In the genomic region with DNA sequence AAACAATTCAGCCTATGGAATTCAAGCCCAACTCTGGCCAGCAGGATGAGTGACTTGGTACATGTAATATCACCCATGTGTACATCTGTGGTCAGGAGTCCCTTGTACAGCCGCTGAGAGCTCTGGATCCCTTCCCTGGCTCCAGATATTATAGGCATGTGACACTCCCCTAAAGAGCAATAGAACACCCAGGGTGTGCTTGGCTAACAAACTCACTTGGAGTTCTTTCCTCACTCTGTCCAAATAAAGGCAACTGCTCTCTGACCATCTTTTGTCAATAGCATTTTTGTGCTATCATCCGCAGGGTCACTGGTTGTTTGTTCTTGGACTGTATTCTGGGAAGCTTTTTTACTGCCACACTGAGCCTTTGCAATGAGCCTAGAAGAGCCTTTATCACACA, we compare ENCODE assay signal across 17 cellular contexts.
DNase-seq lines count a peak whose midpoint lies in the region; ATAC-seq, FAIRE-seq and TF ChIP-seq lines count a peak whose summit lies in the region.
"Had no signal": no experiment of that assay in that cellular context is flagged by ENCODE, and none has a peak within 500 bp of the region (broad histone marks: within the 10 kb centered on the region; RNA-seq: fewer than 3 reads in every experiment).

No MANE protein-coding gene starts in this region.

- H3K36me3 Mint-ChIP-seq in nephron progenitor cell (ENCODE audit: low read depth) (peaks cover 12% of the 10 kb centered on the region), T-helper 17 cell (ENCODE audit: low read depth) (no peaks in the 10 kb centered on the region)
- no peaks in the 10 kb centered on the region for H3K36me3 Mint-ChIP-seq in activated naive CD4-positive, alpha-beta T cell treated with anti-CD3 and anti-CD28 coated beads for 36 hours (ENCODE audit: low read depth)
- H3K36me3 Mint-ChIP-seq: stimulated activated effector memory CD8-positive, alpha-beta T cell treated with anti-CD3 and anti-CD28 coated beads, Interleukin-12 subunit alpha, Interleukin-12 subunit beta, amount 100 ng/mL, for 72 hours had no signal

- intact Hi-C loops in heart right ventricle (cut with DNase I): loop anchor here in 1 of 10 donors (5.0 kb wide), 1 partner anchor 88 kb away; no protein-coding TSS in a partner anchor
- intact Hi-C loops in activated naive CD4-positive, alpha-beta T cell treated with anti-CD3 and anti-CD28 coated beads for 36 hours (cut with micrococcal nuclease): no loop called here

- H3K4me1 ChIP-seq in A549: peaks cover 12% of the 10 kb centered on the region
- H3K4me1 ChIP-seq in heart right ventricle: peaks cover 0 to 28% (median 9%) of the 10 kb centered on the region in 9 donors

- H3K27me3 Mint-ChIP-seq in nephron progenitor cell (ENCODE audit: low read depth, poor library complexity) (peaks cover 7% of the 10 kb centered on the region), T-helper 17 cell (peaks cover 22% of the 10 kb centered on the region)
- H3K27me3 Mint-ChIP-seq in activated naive CD4-positive, alpha-beta T cell treated with anti-CD3 and anti-CD28 coated beads for 36 hours (ENCODE audit: low read depth): peaks cover 3% of the 10 kb centered on the region

- ATAC-seq in A549: peak; percentile 68 to 82; a peak in 5 of 6 replicates
- peak; percentile 72 to 97 (median 90) for ATAC-seq in heart right ventricle
- ATAC-seq in T-helper 17 cell: no peak
- ATAC-seq: activated CD8-positive, alpha-beta T cell treated with anti-CD3 and anti-CD28 coated beads, Interleukin-2, amount 10 ng/mL, durations not matched to agents 7 days and 5 days; stimulated activated effector memory CD8-positive, alpha-beta T cell treated with anti-CD3 and anti-CD28 coated beads, Interleukin-12 subunit alpha, Interleukin-12 subunit beta, amount 100 ng/mL, for 72 hours had no signal

- POLR2A ChIA-PET in A549 (lab: Yijun Ruan, JAX): no interaction called here

- no peak for TF ChIP-seq CTCF in A549 (IDR thresholded peaks at IDR 0.05)
- no peak for TF ChIP-seq CTCF in heart right ventricle (IDR thresholded peaks at IDR 0.05)
- TF ChIP-seq CTCF in nephron progenitor cell (IDR thresholded peaks at IDR 0.05): no peak
- TF ChIP-seq CTCF in GM13977 (IDR thresholded peaks at IDR 0.05; ENCODE audit: extremely low read depth, insufficient read depth, missing control alignments): no peak

- peak; percentile 21 to 28; a peak in 1 of 5 replicates for TF ChIP-seq EP300 in A549 (IDR thresholded peaks at IDR 0.05)

- H3K36me3 ChIP-seq in MG63: no peaks in the 10 kb centered on the region
- no peaks in the 10 kb centered on the region for H3K36me3 ChIP-seq in heart right ventricle
- H3K36me3 ChIP-seq: vagina had no signal

- H3K9me3 ChIP-seq in A549 (no peaks in the 10 kb centered on the region), MG63 (peaks cover 9% of the 10 kb centered on the region), heart right ventricle (no peaks in the 10 kb centered on the region), T-helper 17 cell (ENCODE audit: control insufficient read depth, low read length, poor library complexity, severe bottlenecking) (no peaks in the 10 kb centered on the region)
- H3K9me3 ChIP-seq: vagina had no signal

- peaks cover 6% of the 10 kb centered on the region for H3K4me1 Mint-ChIP-seq in nephron progenitor cell
- no peaks in the 10 kb centered on the region for H3K4me1 Mint-ChIP-seq in activated naive CD4-positive, alpha-beta T cell treated with anti-CD3 and anti-CD28 coated beads for 36 hours (ENCODE audit: low read depth)
- H3K4me1 Mint-ChIP-seq in T-helper 17 cell: no peaks in the 10 kb centered on the region
- H3K4me1 Mint-ChIP-seq: stimulated activated effector memory CD8-positive, alpha-beta T cell treated with anti-CD3 and anti-CD28 coated beads, Interleukin-12 subunit alpha, Interleukin-12 subunit beta, amount 100 ng/mL, for 72 hours had no signal

- 0 out of 3 replicates have a peak overlapping the region, but pooled peaks have one; percentile 6 for H3K4me2 ChIP-seq in A549

- CTCF ChIA-PET in A549 (lab: Yijun Ruan, JAX): interaction anchor here (1.8 kb wide), 1 partner anchor 14 kb away, joined by 7 read pairs; no protein-coding TSS in a partner anchor
- CTCF ChIA-PET in activated naive CD4-positive, alpha-beta T cell treated with anti-CD3 and anti-CD28 coated beads for 36 hours (lab: Charles Lee): no interaction called here

- H3K4me3 Mint-ChIP-seq in nephron progenitor cell (no peak overlapping the region), T-helper 17 cell (no peak overlapping the region)
- no peak overlapping the region for H3K4me3 Mint-ChIP-seq in activated naive CD4-positive, alpha-beta T cell treated with anti-CD3 and anti-CD28 coated beads for 36 hours
- H3K4me3 Mint-ChIP-seq: activated CD8-positive, alpha-beta T cell treated with anti-CD3 and anti-CD28 coated beads, Interleukin-2, amount 10 ng/mL, durations not matched to agents 7 days and 5 days; stimulated activated effector memory CD8-positive, alpha-beta T cell treated with anti-CD3 and anti-CD28 coated beads, Interleukin-12 subunit alpha, Interleukin-12 subunit beta, amount 100 ng/mL, for 72 hours had no signal

- in situ Hi-C loops in GM13977 (cut with MboI; ENCODE audit: low pct_unique_long_range_greater_than_20kb, low sequenced_read_pairs, unreplicated experiment): no loop called here

- peak overlapping the region; percentile 31 for H3K27ac Mint-ChIP-seq in nephron progenitor cell
- H3K27ac Mint-ChIP-seq in activated naive CD4-positive, alpha-beta T cell treated with anti-CD3 and anti-CD28 coated beads for 36 hours: no peak overlapping the region
- H3K27ac Mint-ChIP-seq in T-helper 17 cell: no peak overlapping the region
- H3K27ac Mint-ChIP-seq: activated CD8-positive, alpha-beta T cell treated with anti-CD3 and anti-CD28 coated beads, Interleukin-2, amount 10 ng/mL, durations not matched to agents 7 days and 5 days; stimulated activated effector memory CD8-positive, alpha-beta T cell treated with anti-CD3 and anti-CD28 coated beads, Interleukin-12 subunit alpha, Interleukin-12 subunit beta, amount 100 ng/mL, for 72 hours had no signal

- DNase-seq in A549 (ENCODE audit: low read depth in 1 of 2, low spot score in 1 of 2) (peak in 1 of 2 experiments; percentile 58), MG63 (peak; percentile 41), heart right ventricle (peak in 1 of 2 donors; percentile 52), nephron progenitor cell (no peak), ecto neural progenitor cell (ENCODE audit: low spot score) (no peak), GM13977 (ENCODE audit: low spot score) (no peak), T-helper 17 cell (no peak)
- no peak for DNase-seq in activated naive CD4-positive, alpha-beta T cell treated with anti-CD3 and anti-CD28 coated beads for 36 hours
- DNase-seq: activated CD8-positive, alpha-beta T cell treated with anti-CD3 and anti-CD28 coated beads, Interleukin-2, amount 10 ng/mL, durations not matched to agents 7 days and 5 days; Calu3; GOT3; NCI-H446 treated with DMSO at 0.1 percent for 48 hours; retina had no signal

- TF ChIP-seq POLR2A in A549 (IDR thresholded peaks at IDR 0.05; ENCODE audit: low read length): no peak

- H3K9me3 Mint-ChIP-seq in nephron progenitor cell: peaks cover 22% of the 10 kb centered on the region
- no peaks in the 10 kb centered on the region for H3K9me3 Mint-ChIP-seq in activated naive CD4-positive, alpha-beta T cell treated with anti-CD3 and anti-CD28 coated beads for 36 hours

- H3K27ac ChIP-seq in A549: peak overlapping the region; percentile 30 to 40; a peak in 3 of 6 replicates
- peak overlapping the region in 8 of 10 donors; percentile 1 to 79 (median 66) for H3K27ac ChIP-seq in heart right ventricle
- H3K27ac ChIP-seq: SK-N-MC, vagina had no signal

- no peak for FAIRE-seq in A549 (lab: Jason Lieb, UNC)
- FAIRE-seq: bronchial epithelial cell had no signal

- H3K4me3 ChIP-seq in A549: no peak overlapping the region
- no peak overlapping the region for H3K4me3 ChIP-seq in MG63
- H3K4me3 ChIP-seq in heart right ventricle: no peak overlapping the region
- H3K4me3 ChIP-seq: SK-N-MC, vagina had no signal

- WGBS in A549 (ENCODE audit: missing lambda C conversion rate): 15% methylated on average over 2 of the region's 2 CpGs
- WGBS in heart right ventricle, 2 donors: 19 to 31% methylated on average over 2 of the region's 2 CpGs

- H3K27me3 ChIP-seq in MG63 (no peaks in the 10 kb centered on the region), heart right ventricle (no peaks in the 10 kb centered on the region)
- H3K27me3 ChIP-seq: vagina had no signal

- no peak for TF ChIP-seq RAD21 in A549 (conservative IDR thresholded peaks at IDR 0.05 in 1 of 2, IDR thresholded peaks at IDR 0.05 in 1 of 2)

TF ChIP-seq in A549, 52 proteins besides CTCF, POLR2A, EP300 and RAD21 (continues in another document):
- TF ChIP-seq, protein P1, sequence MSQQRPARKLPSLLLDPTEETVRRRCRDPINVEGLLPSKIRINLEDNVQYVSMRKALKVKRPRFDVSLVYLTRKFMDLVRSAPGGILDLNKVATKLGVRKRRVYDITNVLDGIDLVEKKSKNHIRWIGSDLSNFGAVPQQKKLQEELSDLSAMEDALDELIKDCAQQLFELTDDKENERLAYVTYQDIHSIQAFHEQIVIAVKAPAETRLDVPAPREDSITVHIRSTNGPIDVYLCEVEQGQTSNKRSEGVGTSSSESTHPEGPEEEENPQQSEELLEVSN (IDR thresholded peaks at IDR 0.05; ENCODE audit: borderline replicate concordance, low read depth): no peak
- no peak for TF ChIP-seq MYC (IDR thresholded peaks at IDR 0.05; ENCODE audit: borderline replicate concordance, low read length)
- TF ChIP-seq, protein P2, sequence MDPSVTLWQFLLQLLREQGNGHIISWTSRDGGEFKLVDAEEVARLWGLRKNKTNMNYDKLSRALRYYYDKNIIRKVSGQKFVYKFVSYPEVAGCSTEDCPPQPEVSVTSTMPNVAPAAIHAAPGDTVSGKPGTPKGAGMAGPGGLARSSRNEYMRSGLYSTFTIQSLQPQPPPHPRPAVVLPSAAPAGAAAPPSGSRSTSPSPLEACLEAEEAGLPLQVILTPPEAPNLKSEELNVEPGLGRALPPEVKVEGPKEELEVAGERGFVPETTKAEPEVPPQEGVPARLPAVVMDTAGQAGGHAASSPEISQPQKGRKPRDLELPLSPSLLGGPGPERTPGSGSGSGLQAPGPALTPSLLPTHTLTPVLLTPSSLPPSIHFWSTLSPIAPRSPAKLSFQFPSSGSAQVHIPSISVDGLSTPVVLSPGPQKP (IDR thresholded peaks at IDR 0.05; ENCODE audit: low read depth, low read length): no peak
- TF ChIP-seq, protein P3, sequence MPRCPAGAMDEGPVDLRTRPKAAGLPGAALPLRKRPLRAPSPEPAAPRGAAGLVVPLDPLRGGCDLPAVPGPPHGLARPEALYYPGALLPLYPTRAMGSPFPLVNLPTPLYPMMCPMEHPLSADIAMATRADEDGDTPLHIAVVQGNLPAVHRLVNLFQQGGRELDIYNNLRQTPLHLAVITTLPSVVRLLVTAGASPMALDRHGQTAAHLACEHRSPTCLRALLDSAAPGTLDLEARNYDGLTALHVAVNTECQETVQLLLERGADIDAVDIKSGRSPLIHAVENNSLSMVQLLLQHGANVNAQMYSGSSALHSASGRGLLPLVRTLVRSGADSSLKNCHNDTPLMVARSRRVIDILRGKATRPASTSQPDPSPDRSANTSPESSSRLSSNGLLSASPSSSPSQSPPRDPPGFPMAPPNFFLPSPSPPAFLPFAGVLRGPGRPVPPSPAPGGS (IDR thresholded peaks at IDR 0.05): no peak
- no peak for TF ChIP-seq CEBPB (IDR thresholded peaks at IDR 0.05)
- no peak for TF ChIP-seq SREBF2 (IDR thresholded peaks at IDR 0.05)
- TF ChIP-seq TFCP2L1 (CRISPR knock-in tag; IDR thresholded peaks at IDR 0.05): no peak
